Comparison of ENCODE assay signal across 17 cellular contexts in the genomic region with DNA sequence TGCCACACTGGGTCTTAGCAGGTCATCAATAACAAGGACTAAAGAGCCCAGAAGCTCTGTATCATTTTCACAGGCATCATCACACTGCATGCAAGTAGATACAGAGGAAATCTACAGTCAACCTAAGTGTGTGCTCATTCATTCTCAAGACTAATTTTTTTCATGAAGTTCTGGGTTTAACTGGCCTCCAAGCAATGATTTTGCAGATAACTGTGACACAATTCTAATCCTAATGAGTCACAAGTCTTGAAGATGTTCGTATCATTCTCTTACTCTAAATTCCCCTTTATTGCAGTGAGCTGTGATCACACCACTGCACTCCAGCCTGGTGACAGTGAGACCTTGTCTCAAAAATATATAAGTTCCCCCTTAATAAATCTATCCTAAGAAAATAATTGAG. TPM values are rescaled to one million over a fixed set of nuclear protein-coding genes. Genes with fewer than 3 reads are reported as not detected.
DNase-seq lines count a peak whose midpoint lies in the region; ATAC-seq and TF ChIP-seq lines count a peak whose summit lies in the region.
"Had no signal": no experiment of that assay in that cellular context is flagged by ENCODE, and none has a peak within 500 bp of the region (broad histone marks: within the 10 kb centered on the region; RNA-seq: fewer than 3 reads in every experiment).

No MANE protein-coding gene starts in this region.

- H3K4me3 Mint-ChIP-seq in T-helper 2 cell treated with Interferon-gamma antibody and Interleukin-4, amounts not matched to agents 5 μg/mL and 100 μg/mL, for 36 hours, result no peak overlapping the region
- H3K4me3 Mint-ChIP-seq in endothelial cell (ENCODE audit: unreplicated experiment), result no peak overlapping the region
- H3K4me3 Mint-ChIP-seq: CD4-positive, CD25-positive, alpha-beta regulatory T cell had no signal

- no peak for TF ChIP-seq CTCF in endothelial cell (IDR thresholded peaks at IDR 0.05; ENCODE audit: unreplicated experiment)

- H3K36me3 Mint-ChIP-seq in T-helper 2 cell treated with Interferon-gamma antibody and Interleukin-4, amounts not matched to agents 5 μg/mL and 100 μg/mL, for 36 hours (ENCODE audit: low read depth), result peaks cover 3% of the 10 kb centered on the region
- H3K36me3 Mint-ChIP-seq in endothelial cell (ENCODE audit: low read depth, unreplicated experiment), result peaks cover 4% of the 10 kb centered on the region

- no peak for ATAC-seq in HG02885 (IDR thresholded peaks at IDR 0.05; ENCODE audit: poor library complexity, unreplicated experiment)

- H3K9me3 Mint-ChIP-seq in T-helper 2 cell treated with Interferon-gamma antibody and Interleukin-4, amounts not matched to agents 5 μg/mL and 100 μg/mL, for 36 hours, result no peaks in the 10 kb centered on the region
- no peaks in the 10 kb centered on the region for H3K9me3 Mint-ChIP-seq in endothelial cell (ENCODE audit: unreplicated experiment)

- peak; percentile 33 for DNase-seq in AG08395 (ENCODE audit: low spot score)
- peak; percentile 40 for DNase-seq in EH (ENCODE audit: low read depth)
- peak; percentile 19 for DNase-seq in T-helper 2 cell treated with Interferon-gamma antibody and Interleukin-4, amounts not matched to agents 5 μg/mL and 100 μg/mL, for 36 hours (ENCODE audit: low spot score)
- DNase-seq in iris pigment epithelial cell (ENCODE audit: low read depth), result peak; percentile 58
- no peak for DNase-seq in NCI-H2107 (lab: John Stamatoyannopoulos, UW)
- no peak for DNase-seq in endothelial cell (ENCODE audit: low spot score)
- no peak for DNase-seq in AG08396 (ENCODE audit: low spot score)
- DNase-seq: CD4-positive, CD25-positive, alpha-beta regulatory T cell; EL; NCI-H2081; NCI-H774; SHP77; stimulated activated CD8-positive, alpha-beta memory T cell treated with anti-CD3 and anti-CD28 coated beads, Interleukin-4, amount 100 ng/mL, for 48 hours had no signal

- H3K27me3 Mint-ChIP-seq in T-helper 2 cell treated with Interferon-gamma antibody and Interleukin-4, amounts not matched to agents 5 μg/mL and 100 μg/mL, for 36 hours (ENCODE audit: low read depth), result no peaks in the 10 kb centered on the region
- H3K27me3 Mint-ChIP-seq in endothelial cell (ENCODE audit: unreplicated experiment), result no peaks in the 10 kb centered on the region
- H3K27me3 Mint-ChIP-seq: CD4-positive, CD25-positive, alpha-beta regulatory T cell had no signal

- peaks cover 28% of the 10 kb centered on the region for H3K4me1 Mint-ChIP-seq in T-helper 2 cell treated with Interferon-gamma antibody and Interleukin-4, amounts not matched to agents 5 μg/mL and 100 μg/mL, for 36 hours (ENCODE audit: low read depth)
- H3K4me1 Mint-ChIP-seq in endothelial cell (ENCODE audit: unreplicated experiment), result no peaks in the 10 kb centered on the region

- H3K27ac Mint-ChIP-seq in T-helper 2 cell treated with Interferon-gamma antibody and Interleukin-4, amounts not matched to agents 5 μg/mL and 100 μg/mL, for 36 hours, result no peak overlapping the region
- H3K27ac Mint-ChIP-seq in endothelial cell (ENCODE audit: unreplicated experiment), result no peak overlapping the region

RNA-seq across cellular contexts. Expression of gene OR52W1, which starts 2.5 kb away (rescaled TPM):
- not detected for total RNA-seq in endothelial cell (ENCODE audit: unreplicated experiment)
- total RNA-seq: ascending aorta; CD4-positive, CD25-positive, alpha-beta regulatory T cell; gastroesophageal sphincter; psoas muscle had no signal

RNA-seq across cellular contexts. Expression of gene C11orf42, which starts 3.9 kb away (rescaled TPM):
- total RNA-seq in endothelial cell (ENCODE audit: unreplicated experiment), result not detected
- total RNA-seq: ascending aorta; CD4-positive, CD25-positive, alpha-beta regulatory T cell; gastroesophageal sphincter; psoas muscle had no signal

RNA-seq across cellular contexts. Expression of gene OR52B2, which starts 31.4 kb away (rescaled TPM):
- not detected for total RNA-seq in endothelial cell (ENCODE audit: unreplicated experiment)
- total RNA-seq: ascending aorta; CD4-positive, CD25-positive, alpha-beta regulatory T cell; gastroesophageal sphincter; psoas muscle had no signal

RNA-seq across cellular contexts. Expression of gene FHIP1B, which starts 33.0 kb away (rescaled TPM):
- total RNA-seq in endothelial cell (ENCODE audit: unreplicated experiment), result 29.3 TPM

RNA-seq across cellular contexts. Expression of gene CNGA4, which starts 37.4 kb away (rescaled TPM):
- not detected for total RNA-seq in endothelial cell (ENCODE audit: unreplicated experiment)
- total RNA-seq: ascending aorta, psoas muscle had no signal

Comparison
In these comparisons a context has a peak if more than half of its experiments do, and no peak if none do; other contexts are left out.
1. DNase-seq: peak in AG08395 (single experiment), EH (single experiment), T-helper 2 cell treated with Interferon-gamma antibody and Interleukin-4, amounts not matched to agents 5 μg/mL and 100 μg/mL, for 36 hours (single experiment) and iris pigment epithelial cell (single experiment); none in NCI-H2107 (single experiment), endothelial cell (single experiment) and AG08396 (single experiment).